21 cellular contexts compared by ENCODE assay signal in genomic region chr5:52665544-52665943, GRCh38.
DNase-seq lines count a peak whose midpoint lies in the region; ATAC-seq and TF ChIP-seq lines count a peak whose summit lies in the region.
"Had no signal": no experiment of that assay in that cellular context is flagged by ENCODE, and none has a peak within 500 bp of the region (broad histone marks: within the 10 kb centered on the region; RNA-seq: fewer than 3 reads in every experiment).

No MANE protein-coding gene starts in this region.

- peaks cover 0 to 3% (median 0%) of the 10 kb centered on the region in 4 donors for H3K4me1 ChIP-seq in right lobe of liver

- H3K36me3 ChIP-seq in right lobe of liver, result no peaks in the 10 kb centered on the region
- H3K36me3 ChIP-seq: upper lobe of right lung had no signal

- WGBS in right lobe of liver (ENCODE audit: insufficient coverage, low coverage, low lambda C conversion rate, missing lambda C conversion rate), result 4% methylated on average over 2 of the region's 2 CpGs

- H3K27ac ChIP-seq in right lobe of liver, result no peak overlapping the region
- H3K27ac ChIP-seq: 22Rv1, upper lobe of right lung had no signal

- intact Hi-C loops in Right ventricle myocardium superior (cut with DNase I), result no loop called here
- intact Hi-C loops in cardiac septum (cut with DNase I), result loop anchor here (10.0 kb wide), 1 partner anchor 249 kb away; no protein-coding TSS in a partner anchor
- intact Hi-C loops in right lobe of liver (cut with DNase I), result no loop called here

- H3K9me3 ChIP-seq in right lobe of liver, result no peaks in the 10 kb centered on the region
- H3K9me3 ChIP-seq: upper lobe of right lung had no signal

- ATAC-seq in Right ventricle myocardium superior (ENCODE audit: poor library complexity) (peak; percentile 69), right lobe of liver (peak; percentile 19 to 71 (median 37)), HG02642 (IDR thresholded peaks at IDR 0.05; ENCODE audit: poor library complexity, unreplicated experiment) (no peak), HG03280 (IDR thresholded peaks at IDR 0.05; ENCODE audit: unreplicated experiment) (no peak)
- ATAC-seq: activated T-cell treated with anti-CD3 and anti-CD28 coated beads, Interleukin-2, amount 50 U/mL, for 72 hours; upper lobe of right lung had no signal

- no peak for TF ChIP-seq POLR2A in right lobe of liver (IDR thresholded peaks at IDR 0.05)

- DNase-seq in Right ventricle myocardium superior (peak; percentile 30), cardiac septum (ENCODE audit: low spot score) (no peak), cardiac fibroblast (ENCODE audit: low read depth in 2 of 2) (peak; percentile 32 to 77), right lobe of liver (no peak), stromal cell of bone marrow (ENCODE audit: low read depth) (peak; percentile 21), NCI-H1436 (lab: John Stamatoyannopoulos, UW) (no peak)
- DNase-seq: activated CD4-positive, alpha-beta memory T cell treated with anti-CD3 and anti-CD28 coated beads, Interleukin-2, amount 10 ng/mL, durations not matched to agents 7 days and 5 days; activated naive CD8-positive, alpha-beta T cell treated with anti-CD3 and anti-CD28 coated beads, Interleukin-2, amount 10 ng/mL, durations not matched to agents 7 days and 5 days; activated T-cell treated with anti-CD3 and anti-CD28 coated beads, Interleukin-2, amount 50 U/mL, for 72 hours; central memory CD4-positive, alpha-beta T cell; DMS53; endodermal cell; immature natural killer cell; NCI-H2081; NCI-H526 treated with DMSO at 0.1 percent for 48 hours; occipital lobe; stimulated activated naive CD4-positive, alpha-beta T cell; upper lobe of right lung had no signal

- H3K27me3 ChIP-seq in right lobe of liver, result no peaks in the 10 kb centered on the region
- H3K27me3 ChIP-seq: upper lobe of right lung had no signal

- H3K4me3 ChIP-seq in cardiac fibroblast (replicated peaks in 1 of 2; ENCODE audit: low read depth in 2 of 2, low read length in 2 of 2) (no peak overlapping the region), right lobe of liver (no peak overlapping the region)
- H3K4me3 ChIP-seq: upper lobe of right lung had no signal

- no peak for TF ChIP-seq CTCF in cardiac fibroblast (IDR thresholded peaks at IDR 0.05; ENCODE audit: low read depth, low read length)
- no peak for TF ChIP-seq CTCF in right lobe of liver (IDR thresholded peaks at IDR 0.05)

Comparison
In these comparisons a context has a peak if more than half of its experiments do, and no peak if none do; other contexts are left out.
1. DNase-seq: peak in Right ventricle myocardium superior (single experiment), cardiac fibroblast (2 of 2) and stromal cell of bone marrow (single experiment); none in cardiac septum (single experiment), right lobe of liver (0 of 3) and NCI-H1436 (single experiment).
2. ATAC-seq: peak in Right ventricle myocardium superior (single experiment) and right lobe of liver (4 of 4); none in HG02642 (single experiment) and HG03280 (single experiment).